In the genomic region with DNA sequence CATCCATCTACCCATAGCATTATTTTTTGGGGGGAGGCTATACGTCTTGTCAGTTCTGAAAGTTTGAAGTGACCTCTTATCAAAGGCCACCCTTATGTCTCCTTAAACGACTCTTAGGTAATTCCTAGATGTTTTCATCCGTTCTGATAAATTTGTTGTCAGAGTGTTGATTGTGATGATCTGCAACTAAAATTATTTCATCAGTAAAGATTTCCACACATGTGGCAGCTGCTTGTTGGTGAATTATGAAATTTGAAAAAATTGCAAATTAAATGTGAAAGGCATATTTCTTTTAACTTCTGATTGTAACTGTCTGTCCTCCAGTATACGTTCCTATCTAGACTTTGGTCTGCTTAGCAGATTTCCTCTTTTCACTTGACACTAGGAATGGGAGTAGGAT, we compare ENCODE assay signal across 9 cellular contexts. TPM values are rescaled to one million over a fixed set of nuclear protein-coding genes. Genes with fewer than 3 reads are reported as not detected.
DNase-seq lines count a peak whose midpoint lies in the region; ATAC-seq and TF ChIP-seq lines count a peak whose summit lies in the region.
"Had no signal": no experiment of that assay in that cellular context is flagged by ENCODE, and none has a peak within 500 bp of the region (broad histone marks: within the 10 kb centered on the region; RNA-seq: fewer than 3 reads in every experiment).

No MANE protein-coding gene starts in this region.

- no peak for DNase-seq in activated T-cell treated with anti-CD3 and anti-CD28 coated beads, Interleukin-2, amount 50 U/mL, for 4 hours
- DNase-seq in activated T-cell treated with anti-CD3 and anti-CD28 coated beads, Interleukin-2, amount 50 U/mL, for 1 hour: no peak
- no peak for DNase-seq in activated CD8-positive, alpha-beta T cell treated with anti-CD3 and anti-CD28 coated beads, Interleukin-2, amount 10 ng/mL, durations not matched to agents 7 days and 5 days
- no peak for DNase-seq in immature natural killer cell
- no peak for DNase-seq in C1 segment of cervical spinal cord (lab: John Stamatoyannopoulos, UW)
- no peak for DNase-seq in sigmoid colon
- DNase-seq in hypothalamus (lab: John Stamatoyannopoulos, UW): no peak
- DNase-seq: mucosa of descending colon had no signal

- CTCF ChIA-PET in activated CD8-positive, alpha-beta T cell treated with anti-CD3 and anti-CD28 coated beads, Interleukin-2, amount 10 ng/mL, durations not matched to agents 7 days and 5 days (lab: Charles Lee): interaction anchor here (0.5 to 3.3 kb wide), 4 partner anchors 33 to 574 kb away, joined by 3 to 25 read pairs (median 7); no protein-coding TSS in a partner anchor

- H3K27me3 ChIP-seq in sigmoid colon: no peaks in the 10 kb centered on the region

- WGBS in sigmoid colon, 2 donors: 27 to 49% methylated on average over 4 of the region's 4 CpGs

- intact Hi-C loops in sigmoid colon (cut with DNase I): loop anchor here (5.0 kb wide), 1 partner anchor 40 kb away; no protein-coding TSS in a partner anchor

- POLR2A ChIA-PET in activated CD8-positive, alpha-beta T cell treated with anti-CD3 and anti-CD28 coated beads, Interleukin-2, amount 10 ng/mL, durations not matched to agents 7 days and 5 days (lab: Charles Lee): interaction anchor here (0.5 to 1.7 kb wide), 3 partner anchors 26 to 103 kb away, joined by 3 to 5 read pairs (median 3); no protein-coding TSS in a partner anchor

- no peak for TF ChIP-seq POLR2A in sigmoid colon (IDR thresholded peaks at IDR 0.05)

- H3K9me3 Mint-ChIP-seq in activated T-cell treated with anti-CD3 and anti-CD28 coated beads, Interleukin-2, amount 50 U/mL, for 4 hours: no peaks in the 10 kb centered on the region
- no peaks in the 10 kb centered on the region for H3K9me3 Mint-ChIP-seq in activated CD8-positive, alpha-beta T cell treated with anti-CD3 and anti-CD28 coated beads, Interleukin-2, amount 10 ng/mL, durations not matched to agents 7 days and 5 days (ENCODE audit: insufficient read depth)
- no peaks in the 10 kb centered on the region for H3K9me3 Mint-ChIP-seq in immature natural killer cell

- H3K4me3 Mint-ChIP-seq in activated T-cell treated with anti-CD3 and anti-CD28 coated beads, Interleukin-2, amount 50 U/mL, for 4 hours: peak overlapping the region; percentile 97
- peak overlapping the region; percentile 96 for H3K4me3 Mint-ChIP-seq in activated CD8-positive, alpha-beta T cell treated with anti-CD3 and anti-CD28 coated beads, Interleukin-2, amount 10 ng/mL, durations not matched to agents 7 days and 5 days
- peak overlapping the region; percentile 89 to 98 (median 94) for H3K4me3 Mint-ChIP-seq in immature natural killer cell

- H3K4me1 Mint-ChIP-seq in activated T-cell treated with anti-CD3 and anti-CD28 coated beads, Interleukin-2, amount 50 U/mL, for 4 hours (ENCODE audit: low read depth): peaks cover 57% of the 10 kb centered on the region
- H3K4me1 Mint-ChIP-seq in activated CD8-positive, alpha-beta T cell treated with anti-CD3 and anti-CD28 coated beads, Interleukin-2, amount 10 ng/mL, durations not matched to agents 7 days and 5 days (ENCODE audit: low read depth): peaks cover 53% of the 10 kb centered on the region
- peaks cover 52 to 63% of the 10 kb centered on the region in 2 donors for H3K4me1 Mint-ChIP-seq in immature natural killer cell

- H3K36me3 ChIP-seq in sigmoid colon: no peaks in the 10 kb centered on the region

- peak overlapping the region in 2 of 4 donors; percentile 93 to 95 for H3K4me3 ChIP-seq in sigmoid colon

- no peaks in the 10 kb centered on the region for H3K9me3 ChIP-seq in sigmoid colon
- H3K9me3 ChIP-seq: mucosa of descending colon had no signal

- peaks cover 7% of the 10 kb centered on the region for H3K36me3 Mint-ChIP-seq in activated T-cell treated with anti-CD3 and anti-CD28 coated beads, Interleukin-2, amount 50 U/mL, for 4 hours (ENCODE audit: insufficient read depth)
- H3K36me3 Mint-ChIP-seq in activated CD8-positive, alpha-beta T cell treated with anti-CD3 and anti-CD28 coated beads, Interleukin-2, amount 10 ng/mL, durations not matched to agents 7 days and 5 days (ENCODE audit: low read depth): peaks cover 34% of the 10 kb centered on the region
- H3K36me3 Mint-ChIP-seq in immature natural killer cell: no peaks in the 10 kb centered on the region

- no peaks in the 10 kb centered on the region for H3K27me3 Mint-ChIP-seq in activated T-cell treated with anti-CD3 and anti-CD28 coated beads, Interleukin-2, amount 50 U/mL, for 4 hours (ENCODE audit: low read depth)
- no peaks in the 10 kb centered on the region for H3K27me3 Mint-ChIP-seq in activated CD8-positive, alpha-beta T cell treated with anti-CD3 and anti-CD28 coated beads, Interleukin-2, amount 10 ng/mL, durations not matched to agents 7 days and 5 days (ENCODE audit: low read depth)
- H3K27me3 Mint-ChIP-seq in immature natural killer cell (ENCODE audit: low read depth in 3 of 3): peaks cover 9 to 22% (median 14%) of the 10 kb centered on the region in 3 donors

- TF ChIP-seq CTCF in sigmoid colon (IDR thresholded peaks at IDR 0.05): no peak

- H3K27ac ChIP-seq in temporal lobe (ENCODE audit: low read depth, low read length): peak overlapping the region; percentile 88
- peak overlapping the region in 2 of 4 donors; percentile 18 to 93 for H3K27ac ChIP-seq in sigmoid colon

- H3K4me1 ChIP-seq in sigmoid colon: peaks cover 0 to 39% (median 29%) of the 10 kb centered on the region in 4 donors

- no peak for TF ChIP-seq EP300 in sigmoid colon (IDR thresholded peaks at IDR 0.05)

- H3K27ac Mint-ChIP-seq in activated CD8-positive, alpha-beta T cell treated with anti-CD3 and anti-CD28 coated beads, Interleukin-2, amount 10 ng/mL, durations not matched to agents 7 days and 5 days: peak overlapping the region; percentile 98
- peak overlapping the region; percentile 92 to 99 (median 98) for H3K27ac Mint-ChIP-seq in immature natural killer cell

- no peak for ATAC-seq in activated T-cell treated with anti-CD3 and anti-CD28 coated beads, Interleukin-2, amount 50 U/mL, for 4 hours
- no peak for ATAC-seq in activated CD8-positive, alpha-beta T cell treated with anti-CD3 and anti-CD28 coated beads, Interleukin-2, amount 10 ng/mL, durations not matched to agents 7 days and 5 days

RNA-seq across cellular contexts. Expression of a gene that starts 1.4 kb away (rescaled TPM):
- total RNA-seq in activated T-cell treated with anti-CD3 and anti-CD28 coated beads, Interleukin-2, amount 50 U/mL, for 4 hours: 10 to 100 TPM; 45.0 to 54.2 (median 46.8) TPM
- 10 to 100 TPM; 64.4 to 68.3 TPM for total RNA-seq in activated CD8-positive, alpha-beta T cell treated with anti-CD3 and anti-CD28 coated beads, Interleukin-2, amount 10 ng/mL, durations not matched to agents 7 days and 5 days
- polyA plus RNA-seq in immature natural killer cell: 10 to 100 TPM in 1 of 3 donors, 1 to 10 TPM in 2; 4.6 to 11.3 (median 4.7) TPM
- total RNA-seq in temporal lobe: 24.1 TPM
- 10 to 100 TPM; 25.2 to 29.6 (median 27.9) TPM for total RNA-seq in sigmoid colon
- 10 to 100 TPM; 34.2 to 65.9 (median 41.6) TPM for polyA plus RNA-seq in sigmoid colon
